26 cellular contexts compared by ENCODE assay signal in genomic region chr5:103452666-103453065, GRCh38.
DNase-seq lines count a peak whose midpoint lies in the region; ATAC-seq, FAIRE-seq and TF ChIP-seq lines count a peak whose summit lies in the region.
"Had no signal": no experiment of that assay in that cellular context is flagged by ENCODE, and none has a peak within 500 bp of the region (broad histone marks: within the 10 kb centered on the region; RNA-seq: fewer than 3 reads in every experiment).

No MANE protein-coding gene starts in this region.

- no peaks in the 10 kb centered on the region for H3K36me3 ChIP-seq in keratinocyte (ENCODE audit: control insufficient read depth in 2 of 2, extremely low read depth in 1 of 2, insufficient read depth in 2 of 2, low read length in 2 of 2)
- H3K36me3 ChIP-seq: esophagus squamous epithelium, neutrophil, stomach, upper lobe of left lung had no signal

- peak; percentile 62 for FAIRE-seq in keratinocyte (lab: Jason Lieb, UNC)
- FAIRE-seq: G401.6, GM19239 had no signal

- no peak overlapping the region for H2AFZ ChIP-seq in keratinocyte (ENCODE audit: control insufficient read depth, low read length)

- H3K9me1 ChIP-seq in keratinocyte (ENCODE audit: control insufficient read depth, extremely low read depth, insufficient read depth, low read length), result no peaks in the 10 kb centered on the region

- dilution Hi-C loops in keratinocyte (cut with MboI; ENCODE audit: extremely low pct_ligation_motif_present, low sequenced_read_pairs), result no loop called here

- H3K4me1 Mint-ChIP-seq in HFFc6 (ENCODE audit: low read depth), result peaks cover 76% of the 10 kb centered on the region
- H3K4me1 Mint-ChIP-seq in activated naive CD8-positive, alpha-beta T cell treated with anti-CD3 and anti-CD28 coated beads for 36 hours, result no peaks in the 10 kb centered on the region
- H3K4me1 Mint-ChIP-seq: activated naive CD4-positive, alpha-beta T cell treated with anti-CD3 and anti-CD28 coated beads, Interleukin-2, amount 10 ng/mL, durations not matched to agents 7 days and 5 days had no signal

- H3K27ac Mint-ChIP-seq in HFFc6, result peak overlapping the region; percentile 92
- H3K27ac Mint-ChIP-seq in activated naive CD8-positive, alpha-beta T cell treated with anti-CD3 and anti-CD28 coated beads for 36 hours, result no peak overlapping the region
- H3K27ac Mint-ChIP-seq: activated naive CD4-positive, alpha-beta T cell treated with anti-CD3 and anti-CD28 coated beads, Interleukin-2, amount 10 ng/mL, durations not matched to agents 7 days and 5 days had no signal

- no peak overlapping the region for H3K9ac ChIP-seq in keratinocyte (ENCODE audit: control insufficient read depth, extremely low read depth, insufficient read depth, low read length)

- H3K27me3 Mint-ChIP-seq in HFFc6 (ENCODE audit: insufficient read depth), result no peaks in the 10 kb centered on the region
- H3K27me3 Mint-ChIP-seq in activated naive CD8-positive, alpha-beta T cell treated with anti-CD3 and anti-CD28 coated beads for 36 hours, result peaks cover 16% of the 10 kb centered on the region
- H3K27me3 Mint-ChIP-seq: activated naive CD4-positive, alpha-beta T cell treated with anti-CD3 and anti-CD28 coated beads, Interleukin-2, amount 10 ng/mL, durations not matched to agents 7 days and 5 days had no signal

- CTCF ChIA-PET in AG04449 (lab: Yijun Ruan, JAX), result interaction anchor here (1.0 kb wide), 1 partner anchor 12 kb away, joined by 4 read pairs; no protein-coding TSS in a partner anchor

- DNase-seq in AG04449 (ENCODE audit: low read depth, low spot score), result peak; percentile 54
- peak; percentile 76 for DNase-seq in HFFc6
- peak; percentile 62 for DNase-seq in astrocyte of the hippocampus (ENCODE audit: low read depth, low spot score)
- DNase-seq in keratinocyte (ENCODE audit: low read depth, low spot score), result no peak
- no peak for DNase-seq in activated naive CD8-positive, alpha-beta T cell treated with anti-CD3 and anti-CD28 coated beads for 36 hours
- no peak for DNase-seq in globus pallidus (ENCODE audit: low spot score)
- DNase-seq: 8988T; activated CD4-positive, alpha-beta T cell treated with anti-CD3 and anti-CD28 coated beads for 1 hour; activated CD8-positive, alpha-beta memory T cell treated with anti-CD3 and anti-CD28 coated beads for 24 hours; activated naive CD4-positive, alpha-beta T cell treated with anti-CD3 and anti-CD28 coated beads, Interleukin-2, amount 10 ng/mL, durations not matched to agents 7 days and 5 days; activated T-cell treated with anti-CD3 and anti-CD28 coated beads, Interleukin-2, amount 50 U/mL, for 4 hours; effector memory CD4-positive, alpha-beta T cell; esophagus squamous epithelium; head of caudate nucleus; KG1; left ventricle myocardium superior; NCI-H187; NCI-H345; stomach; upper lobe of left lung had no signal

- ATAC-seq in HG02973 (IDR thresholded peaks at IDR 0.05; ENCODE audit: unreplicated experiment) (no peak), GM21786 (IDR thresholded peaks at IDR 0.05; ENCODE audit: unreplicated experiment) (no peak)
- ATAC-seq: activated T-cell treated with anti-CD3 and anti-CD28 coated beads, Interleukin-2, amount 50 U/mL, for 4 hours; left ventricle myocardium superior had no signal

- peak overlapping the region; percentile 16; the same call in 1 of the 2 replicates for H3K4me3 Mint-ChIP-seq in HFFc6
- no peak overlapping the region for H3K4me3 Mint-ChIP-seq in activated naive CD8-positive, alpha-beta T cell treated with anti-CD3 and anti-CD28 coated beads for 36 hours
- H3K4me3 Mint-ChIP-seq: activated naive CD4-positive, alpha-beta T cell treated with anti-CD3 and anti-CD28 coated beads, Interleukin-2, amount 10 ng/mL, durations not matched to agents 7 days and 5 days; activated T-cell treated with anti-CD3 and anti-CD28 coated beads, Interleukin-2, amount 50 U/mL, for 4 hours had no signal

- no peaks in the 10 kb centered on the region for H3K27me3 ChIP-seq in keratinocyte (ENCODE audit: control insufficient read depth, extremely low read depth, insufficient read depth, low read length)
- H3K27me3 ChIP-seq: esophagus squamous epithelium, neutrophil, stomach, upper lobe of left lung had no signal

- no peak overlapping the region for H3K4me2 ChIP-seq in keratinocyte (ENCODE audit: control insufficient read depth, extremely low read depth, insufficient read depth, low read depth, low read length)

- no peaks in the 10 kb centered on the region for H3K9me3 Mint-ChIP-seq in HFFc6
- H3K9me3 Mint-ChIP-seq in activated naive CD8-positive, alpha-beta T cell treated with anti-CD3 and anti-CD28 coated beads for 36 hours, result no peaks in the 10 kb centered on the region
- H3K9me3 Mint-ChIP-seq: activated naive CD4-positive, alpha-beta T cell treated with anti-CD3 and anti-CD28 coated beads, Interleukin-2, amount 10 ng/mL, durations not matched to agents 7 days and 5 days; activated T-cell treated with anti-CD3 and anti-CD28 coated beads, Interleukin-2, amount 50 U/mL, for 4 hours had no signal

- no peaks in the 10 kb centered on the region for H3K9me3 ChIP-seq in keratinocyte (ENCODE audit: control insufficient read depth, low read depth, low read length)
- H3K9me3 ChIP-seq: esophagus squamous epithelium, neutrophil, stomach, upper lobe of left lung had no signal

- POLR2A ChIA-PET in AG04449 (lab: Yijun Ruan, JAX), result interaction anchor here (0.9 to 1.6 kb wide), 2 partner anchors 9 to 194 kb away, joined by 4 to 6 read pairs; partner anchors contain the start of gene MACIR

- H3K4me1 ChIP-seq in keratinocyte (ENCODE audit: control insufficient read depth, extremely low read depth, insufficient read depth, low read length), result peaks cover 7% of the 10 kb centered on the region
- H3K4me1 ChIP-seq: esophagus squamous epithelium, stomach, upper lobe of left lung had no signal

- H3K27ac ChIP-seq in keratinocyte (ENCODE audit: control insufficient read depth, insufficient read depth, low read length), result no peak overlapping the region
- H3K27ac ChIP-seq: C4-2B, esophagus squamous epithelium, neutrophil, stomach, upper lobe of left lung had no signal

- no peaks in the 10 kb centered on the region for H4K20me1 ChIP-seq in keratinocyte (ENCODE audit: control insufficient read depth, extremely low read depth, insufficient read depth, low read length)

- peaks cover 18% of the 10 kb centered on the region for H3K36me3 Mint-ChIP-seq in HFFc6 (ENCODE audit: low read depth)
- H3K36me3 Mint-ChIP-seq in activated naive CD8-positive, alpha-beta T cell treated with anti-CD3 and anti-CD28 coated beads for 36 hours, result no peaks in the 10 kb centered on the region
- H3K36me3 Mint-ChIP-seq: activated naive CD4-positive, alpha-beta T cell treated with anti-CD3 and anti-CD28 coated beads, Interleukin-2, amount 10 ng/mL, durations not matched to agents 7 days and 5 days had no signal

- H3K4me3 ChIP-seq in AG04449 (ENCODE audit: low read depth, low read length) (no peak overlapping the region), keratinocyte (ENCODE audit: control insufficient read depth in 2 of 3, extremely low read depth in 1 of 3, insufficient read depth in 2 of 3, low read depth in 1 of 3, low read length in 3 of 3) (no peak overlapping the region)
- H3K4me3 ChIP-seq: esophagus squamous epithelium, stomach, upper lobe of left lung had no signal

- no peak for TF ChIP-seq CTCF in AG04449 (IDR thresholded peaks at IDR 0.05; ENCODE audit: insufficient read depth, low read length, missing control alignments)
- no peak for TF ChIP-seq CTCF in HFFc6 (IDR thresholded peaks at IDR 0.05)
- no peak for TF ChIP-seq CTCF in keratinocyte (optimal IDR thresholded peaks at IDR 0.05 in 1 of 3, IDR thresholded peaks at IDR 0.05 in 1 of 3, conservative IDR thresholded peaks at IDR 0.05 in 1 of 3; ENCODE audit: extremely low read depth in 1 of 3, insufficient read depth in 2 of 3, low read length in 3 of 3)

- H3K79me2 ChIP-seq in keratinocyte (ENCODE audit: control insufficient read depth, insufficient read depth, low read length), result no peaks in the 10 kb centered on the region

Comparison
In these comparisons a context has a peak if more than half of its experiments do, and no peak if none do; other contexts are left out.
1. DNase-seq: peak in AG04449 (single experiment), HFFc6 (single experiment) and astrocyte of the hippocampus (single experiment); none in keratinocyte (single experiment), activated naive CD8-positive, alpha-beta T cell treated with anti-CD3 and anti-CD28 coated beads for 36 hours (single experiment) and globus pallidus (single experiment).